Comparison of ENCODE assay signal across 36 cellular contexts in genomic region chr13:63737418-63737817, GRCh38.
"Had no signal": no experiment of that assay in that cellular context is flagged by ENCODE, and none has a peak within 500 bp of the region (broad histone marks: within the 10 kb centered on the region; RNA-seq: fewer than 3 reads in every experiment).

No MANE protein-coding gene starts in this region.

- H3K27ac ChIP-seq: brain microvascular endothelial cell, KMS-11, PC-9, RWPE1, WERI-Rb-1 had no signal

- ATAC-seq: activated T-cell treated with anti-CD3 and anti-CD28 coated beads, Interleukin-2, amount 50 U/mL, for 72 hours; activated T-helper 17 cell treated with anti-CD3 and anti-CD28 coated beads, Interleukin-2, amount 50 U/mL, for 72 hours; Right ventricle myocardium inferior had no signal

- H2AFZ ChIP-seq: PC-9 had no signal

- H3K4me3 ChIP-seq: PC-9 had no signal

- H3K4me3 Mint-ChIP-seq: activated CD4-positive, alpha-beta memory T cell treated with anti-CD3 and anti-CD28 coated beads, Interleukin-2, amount 10 ng/mL, durations not matched to agents 7 days and 5 days; activated naive CD8-positive, alpha-beta T cell treated with anti-CD3 and anti-CD28 coated beads for 36 hours; activated T-cell treated with anti-CD3 and anti-CD28 coated beads, Interleukin-2, amount 50 U/mL, for 72 hours; activated T-helper 17 cell treated with anti-CD3 and anti-CD28 coated beads, Interleukin-2, amount 50 U/mL, for 72 hours had no signal

- H3K27me3 ChIP-seq: brain microvascular endothelial cell had no signal

- DNase-seq: activated CD4-positive, alpha-beta memory T cell treated with anti-CD3 and anti-CD28 coated beads, Interleukin-2, amount 10 ng/mL, durations not matched to agents 7 days and 5 days; activated CD4-positive, alpha-beta T cell treated with anti-CD3 and anti-CD28 coated beads for 1 hour; activated CD4-positive, alpha-beta T cell treated with anti-CD3 and anti-CD28 coated beads for 48 hours; activated CD4-positive, CD25-positive, alpha-beta regulatory T cell; activated naive CD4-positive, alpha-beta T cell; activated naive CD4-positive, alpha-beta T cell treated with anti-CD3 and anti-CD28 coated beads, Interleukin-2, amount 50 U/mL, for 16 hours; activated naive CD8-positive, alpha-beta T cell treated with anti-CD3 and anti-CD28 coated beads for 36 hours; activated T-cell treated with anti-CD3 and anti-CD28 coated beads, Interleukin-2, amount 50 U/mL, for 1 hour; activated T-cell treated with anti-CD3 and anti-CD28 coated beads, Interleukin-2, amount 50 U/mL, for 72 hours; amniotic stem cell; brain microvascular endothelial cell; central memory CD4-positive, alpha-beta T cell; MM.1S; MV-4-11; NCI-H1092; NCI-H1417; NCI-H146; NCI-H187; NCI-H2029 treated with DMSO at 0.1 percent for 48 hours; NCI-H2107; NCI-H2171; NCI-H510A; NCI-H526; NCI-H748 treated with DMSO at 0.1 percent for 48 hours; NK-92 treated with Interleukin-12 subunit alpha and Interleukin-12 subunit beta, amount 100 ng/mL, for 24 hours; PC-9; SW 1271; T-helper 1 cell; T-helper 2 cell; T-helper 9 cell; WERI-Rb-1 had no signal

- FAIRE-seq: RCC 7860 had no signal

- H3K9ac ChIP-seq: KMS-11 had no signal

- H3K27me3 Mint-ChIP-seq: activated CD4-positive, alpha-beta memory T cell treated with anti-CD3 and anti-CD28 coated beads, Interleukin-2, amount 10 ng/mL, durations not matched to agents 7 days and 5 days; activated naive CD8-positive, alpha-beta T cell treated with anti-CD3 and anti-CD28 coated beads for 36 hours; activated T-helper 17 cell treated with anti-CD3 and anti-CD28 coated beads, Interleukin-2, amount 50 U/mL, for 72 hours had no signal

- H3K4me2 ChIP-seq: KMS-11, PC-9 had no signal

- H3K36me3 Mint-ChIP-seq: activated naive CD8-positive, alpha-beta T cell treated with anti-CD3 and anti-CD28 coated beads for 36 hours had no signal

- H3K4me1 Mint-ChIP-seq: activated CD4-positive, alpha-beta memory T cell treated with anti-CD3 and anti-CD28 coated beads, Interleukin-2, amount 10 ng/mL, durations not matched to agents 7 days and 5 days; activated naive CD8-positive, alpha-beta T cell treated with anti-CD3 and anti-CD28 coated beads for 36 hours; activated T-helper 17 cell treated with anti-CD3 and anti-CD28 coated beads, Interleukin-2, amount 50 U/mL, for 72 hours had no signal

- H3K36me3 ChIP-seq: brain microvascular endothelial cell, WERI-Rb-1 had no signal

- H3K27ac Mint-ChIP-seq: activated CD4-positive, alpha-beta memory T cell treated with anti-CD3 and anti-CD28 coated beads, Interleukin-2, amount 10 ng/mL, durations not matched to agents 7 days and 5 days; activated naive CD8-positive, alpha-beta T cell treated with anti-CD3 and anti-CD28 coated beads for 36 hours; activated T-cell treated with anti-CD3 and anti-CD28 coated beads, Interleukin-2, amount 50 U/mL, for 72 hours; activated T-helper 17 cell treated with anti-CD3 and anti-CD28 coated beads, Interleukin-2, amount 50 U/mL, for 72 hours had no signal
